ENCODE assay signal across 9 cellular contexts in the genomic region with DNA sequence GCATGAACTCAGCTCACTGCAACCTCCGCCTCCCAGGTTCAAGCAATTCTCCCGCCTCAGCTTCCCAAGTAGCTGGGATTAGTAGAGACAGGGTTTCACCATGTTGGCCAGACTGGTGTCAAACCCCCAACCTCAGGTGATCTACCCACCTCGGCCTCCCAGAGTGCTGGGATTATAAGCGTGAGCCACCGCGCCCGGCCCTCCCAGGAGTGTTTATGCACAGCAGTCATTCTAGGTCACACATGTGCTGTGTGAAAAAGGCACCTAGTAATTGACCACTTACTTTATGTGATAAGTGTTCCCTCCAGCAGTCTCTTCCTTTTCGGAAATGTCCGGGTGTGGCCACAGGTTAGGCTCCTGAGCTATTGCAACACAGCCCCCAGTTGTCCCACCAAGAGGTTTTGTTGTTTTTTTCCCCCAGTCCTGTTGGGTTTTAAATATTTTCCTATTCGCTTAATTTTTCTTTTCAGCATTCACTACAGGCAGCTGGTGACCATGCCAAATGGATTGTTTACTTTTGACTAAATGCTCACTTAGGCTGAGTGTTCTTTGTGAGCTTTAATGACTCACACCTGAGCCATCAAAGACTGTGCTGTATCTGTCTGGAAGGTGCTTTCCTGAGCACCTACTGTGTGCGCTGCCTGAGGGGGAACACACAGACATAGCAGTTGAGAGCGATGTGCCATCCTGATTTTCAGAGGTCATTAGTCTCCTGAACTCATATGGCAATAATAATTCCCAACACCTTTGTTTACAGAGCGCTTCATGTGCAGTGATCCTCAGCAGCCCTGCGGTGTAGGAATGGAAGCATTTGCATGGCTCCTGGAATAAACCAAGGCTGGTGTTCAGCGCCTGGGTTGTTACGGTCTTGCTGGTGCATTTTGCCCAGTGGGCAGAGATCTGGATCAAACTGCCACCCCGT.
A peak's percentile ranks its signal among the peaks of the same experiment; 100 is the strongest.
DNase-seq lines count a peak whose midpoint lies in the region; ATAC-seq and TF ChIP-seq lines count a peak whose summit lies in the region.
"Had no signal": no experiment of that assay in that cellular context is flagged by ENCODE, and none has a peak within 500 bp of the region (broad histone marks: within the 10 kb centered on the region; RNA-seq: fewer than 3 reads in every experiment).

No MANE protein-coding gene starts in this region.

- peaks cover 31% of the 10 kb centered on the region for H3K36me3 ChIP-seq in upper lobe of right lung

- TF ChIP-seq CTCF in upper lobe of right lung (IDR thresholded peaks at IDR 0.05), result no peak

- no peaks in the 10 kb centered on the region for H3K9me3 ChIP-seq in upper lobe of right lung

- DNase-seq in NCI-H2107 treated with DMSO at 0.1 percent for 48 hours (lab: John Stamatoyannopoulos, UW; ENCODE audit: unreplicated experiment) (peak; percentile 74), NCI-H2107 (lab: John Stamatoyannopoulos, UW) (no peak), NCI-H748 (lab: John Stamatoyannopoulos, UW; ENCODE audit: unreplicated experiment) (peak; percentile 100), dermis blood vessel endothelial cell (peak; percentile 9), upper lobe of right lung (no peak), cerebellar nuclear complex (lab: John Stamatoyannopoulos, UW) (no peak), COLO829 (ENCODE audit: low spot score) (no peak)

- peaks cover 6% of the 10 kb centered on the region for H3K4me1 ChIP-seq in upper lobe of right lung

- ATAC-seq in upper lobe of right lung (peak; percentile 65), GM18502 (IDR thresholded peaks at IDR 0.05; ENCODE audit: poor library complexity, unreplicated experiment) (no peak)

- H3K4me3 ChIP-seq in upper lobe of right lung, result no peak overlapping the region

- intact Hi-C loops in upper lobe of right lung (cut with DNase I), result no loop called here

- H3K27me3 ChIP-seq in upper lobe of right lung, result no peaks in the 10 kb centered on the region

- H3K27ac ChIP-seq in upper lobe of right lung, result no peak overlapping the region
- H3K27ac ChIP-seq: 22Rv1 had no signal

Comparison
In these comparisons a context has a peak if more than half of its experiments do, and no peak if none do; other contexts are left out.
1. DNase-seq: peak in NCI-H2107 treated with DMSO at 0.1 percent for 48 hours (single experiment), NCI-H748 (single experiment) and dermis blood vessel endothelial cell (single experiment); none in NCI-H2107 (single experiment), upper lobe of right lung (single experiment), cerebellar nuclear complex (0 of 2) and COLO829 (single experiment).